In the genomic region with DNA sequence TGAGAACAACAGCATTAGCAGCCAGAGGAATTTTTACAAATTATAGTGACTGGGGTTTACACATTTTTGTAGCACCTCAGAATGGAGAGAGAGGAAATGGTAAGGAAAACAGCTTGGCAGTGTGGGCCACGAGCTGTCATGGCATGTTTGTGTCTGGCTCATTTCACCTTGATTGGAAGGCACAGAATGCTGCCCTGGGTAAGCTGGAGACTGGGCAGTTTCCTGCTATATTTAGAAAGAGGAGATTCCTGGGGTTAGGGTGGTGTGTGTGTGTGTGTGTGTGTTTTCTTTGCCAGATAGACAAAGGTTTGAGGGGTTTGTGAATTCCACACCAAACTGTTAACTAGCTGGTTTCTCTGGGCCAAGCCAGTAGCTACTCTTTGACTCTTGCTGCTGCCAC, we compare ENCODE assay signal across 9 cellular contexts. TPM values are rescaled to one million over a fixed set of nuclear protein-coding genes. Genes with fewer than 3 reads are reported as not detected.
DNase-seq lines count a peak whose midpoint lies in the region; ATAC-seq lines count a peak whose summit lies in the region.
"Had no signal": no experiment of that assay in that cellular context is flagged by ENCODE, and none has a peak within 500 bp of the region (broad histone marks: within the 10 kb centered on the region; RNA-seq: fewer than 3 reads in every experiment).

No MANE protein-coding gene starts in this region.

- no peaks in the 10 kb centered on the region for H3K9me3 Mint-ChIP-seq in activated naive CD8-positive, alpha-beta T cell (ENCODE audit: low read depth)
- H3K9me3 Mint-ChIP-seq in activated naive CD8-positive, alpha-beta T cell treated with anti-CD3 and anti-CD28 coated beads, Interleukin-2, amount 50 U/mL, for 24 hours: no peaks in the 10 kb centered on the region

- H3K4me1 Mint-ChIP-seq in activated naive CD8-positive, alpha-beta T cell (ENCODE audit: low read depth): peaks cover 78% of the 10 kb centered on the region
- H3K4me1 Mint-ChIP-seq in activated naive CD8-positive, alpha-beta T cell treated with anti-CD3 and anti-CD28 coated beads, Interleukin-2, amount 50 U/mL, for 24 hours: peaks cover 71% of the 10 kb centered on the region

- no peak overlapping the region for H3K27ac Mint-ChIP-seq in activated naive CD8-positive, alpha-beta T cell
- H3K27ac Mint-ChIP-seq in activated naive CD8-positive, alpha-beta T cell treated with anti-CD3 and anti-CD28 coated beads, Interleukin-2, amount 50 U/mL, for 24 hours: no peak overlapping the region
- H3K27ac Mint-ChIP-seq: activated CD8-positive, alpha-beta memory T cell treated with anti-CD3 and anti-CD28 coated beads, Interleukin-2, amount 10 ng/mL, durations not matched to agents 7 days and 5 days had no signal

- no peak for DNase-seq in activated naive CD8-positive, alpha-beta T cell treated with anti-CD3 and anti-CD28 coated beads, Interleukin-2, amount 50 U/mL, for 24 hours
- DNase-seq in cerebellum (ENCODE audit: low spot score) (peak; percentile 83), kidney tubule cell (ENCODE audit: low spot score) (peak; percentile 73), superior temporal gyrus (ENCODE audit: extremely low spot score) (peak; percentile 4)
- no peak for DNase-seq in activated naive CD4-positive, alpha-beta T cell treated with anti-CD3 and anti-CD28 coated beads, Interleukin-2, amount 50 U/mL, for 16 hours
- no peak for DNase-seq in activated CD4-positive, alpha-beta T cell treated with anti-CD3 and anti-CD28 coated beads, Interleukin-2, amount 50 U/mL, for 48 hours
- DNase-seq: activated CD8-positive, alpha-beta memory T cell treated with anti-CD3 and anti-CD28 coated beads, Interleukin-2, amount 10 ng/mL, durations not matched to agents 7 days and 5 days had no signal

- peak overlapping the region; percentile 1 for H3K4me3 Mint-ChIP-seq in activated naive CD8-positive, alpha-beta T cell
- no peak overlapping the region for H3K4me3 Mint-ChIP-seq in activated naive CD8-positive, alpha-beta T cell treated with anti-CD3 and anti-CD28 coated beads, Interleukin-2, amount 50 U/mL, for 24 hours
- H3K4me3 Mint-ChIP-seq: activated CD8-positive, alpha-beta memory T cell treated with anti-CD3 and anti-CD28 coated beads, Interleukin-2, amount 10 ng/mL, durations not matched to agents 7 days and 5 days had no signal

- ATAC-seq in activated naive CD8-positive, alpha-beta T cell treated with anti-CD3 and anti-CD28 coated beads, Interleukin-2, amount 50 U/mL, for 24 hours: no peak
- no peak for ATAC-seq in HG03097 (IDR thresholded peaks at IDR 0.05; ENCODE audit: low FRiP score, unreplicated experiment)
- ATAC-seq: activated CD8-positive, alpha-beta memory T cell treated with anti-CD3 and anti-CD28 coated beads, Interleukin-2, amount 10 ng/mL, durations not matched to agents 7 days and 5 days had no signal

- no peaks in the 10 kb centered on the region for H3K36me3 Mint-ChIP-seq in activated naive CD8-positive, alpha-beta T cell
- no peaks in the 10 kb centered on the region for H3K36me3 Mint-ChIP-seq in activated naive CD8-positive, alpha-beta T cell treated with anti-CD3 and anti-CD28 coated beads, Interleukin-2, amount 50 U/mL, for 24 hours (ENCODE audit: low read depth)

- H3K27me3 Mint-ChIP-seq in activated naive CD8-positive, alpha-beta T cell: no peaks in the 10 kb centered on the region
- no peaks in the 10 kb centered on the region for H3K27me3 Mint-ChIP-seq in activated naive CD8-positive, alpha-beta T cell treated with anti-CD3 and anti-CD28 coated beads, Interleukin-2, amount 50 U/mL, for 24 hours
- H3K27me3 Mint-ChIP-seq: activated CD8-positive, alpha-beta memory T cell treated with anti-CD3 and anti-CD28 coated beads, Interleukin-2, amount 10 ng/mL, durations not matched to agents 7 days and 5 days had no signal

RNA-seq across cellular contexts. Expression of gene ARHGAP26, which starts 9.0 kb away (rescaled TPM):
- 35.5 TPM for total RNA-seq in cerebellum

Comparison
In these comparisons a context has a peak if more than half of its experiments do, and no peak if none do; other contexts are left out.
1. DNase-seq: peak in cerebellum (single experiment), kidney tubule cell (single experiment) and superior temporal gyrus (single experiment); none in activated naive CD8-positive, alpha-beta T cell treated with anti-CD3 and anti-CD28 coated beads, Interleukin-2, amount 50 U/mL, for 24 hours (single experiment), activated naive CD4-positive, alpha-beta T cell treated with anti-CD3 and anti-CD28 coated beads, Interleukin-2, amount 50 U/mL, for 16 hours (single experiment) and activated CD4-positive, alpha-beta T cell treated with anti-CD3 and anti-CD28 coated beads, Interleukin-2, amount 50 U/mL, for 48 hours (0 of 2).